In genomic region chr14:105437723-105438500, GRCh38 we compare ENCODE assay signal across 1 cellular context.
A peak's percentile ranks its signal among the peaks of the same experiment; 100 is the strongest.
TF ChIP-seq lines count a peak whose summit lies in the region.

No MANE protein-coding gene starts in this region.

TF ChIP-seq in K562, 482 proteins besides CTCF, POLR2A, EP300 and RAD21:
- TF ChIP-seq POLR3G (IDR thresholded peaks at IDR 0.05; ENCODE audit: extremely low read depth, insufficient read length, insufficient replicate concordance): no peak
- 0 out of 2 replicates have a peak, but pooled peaks have one; percentile 11 for TF ChIP-seq RBFOX2 (IDR thresholded peaks at IDR 0.05; ENCODE audit: low read depth, low read length)
TF ChIP-seq in K562: peak in this region for 1.
